Comparison of ENCODE assay signal across 14 cellular contexts in the genomic region with DNA sequence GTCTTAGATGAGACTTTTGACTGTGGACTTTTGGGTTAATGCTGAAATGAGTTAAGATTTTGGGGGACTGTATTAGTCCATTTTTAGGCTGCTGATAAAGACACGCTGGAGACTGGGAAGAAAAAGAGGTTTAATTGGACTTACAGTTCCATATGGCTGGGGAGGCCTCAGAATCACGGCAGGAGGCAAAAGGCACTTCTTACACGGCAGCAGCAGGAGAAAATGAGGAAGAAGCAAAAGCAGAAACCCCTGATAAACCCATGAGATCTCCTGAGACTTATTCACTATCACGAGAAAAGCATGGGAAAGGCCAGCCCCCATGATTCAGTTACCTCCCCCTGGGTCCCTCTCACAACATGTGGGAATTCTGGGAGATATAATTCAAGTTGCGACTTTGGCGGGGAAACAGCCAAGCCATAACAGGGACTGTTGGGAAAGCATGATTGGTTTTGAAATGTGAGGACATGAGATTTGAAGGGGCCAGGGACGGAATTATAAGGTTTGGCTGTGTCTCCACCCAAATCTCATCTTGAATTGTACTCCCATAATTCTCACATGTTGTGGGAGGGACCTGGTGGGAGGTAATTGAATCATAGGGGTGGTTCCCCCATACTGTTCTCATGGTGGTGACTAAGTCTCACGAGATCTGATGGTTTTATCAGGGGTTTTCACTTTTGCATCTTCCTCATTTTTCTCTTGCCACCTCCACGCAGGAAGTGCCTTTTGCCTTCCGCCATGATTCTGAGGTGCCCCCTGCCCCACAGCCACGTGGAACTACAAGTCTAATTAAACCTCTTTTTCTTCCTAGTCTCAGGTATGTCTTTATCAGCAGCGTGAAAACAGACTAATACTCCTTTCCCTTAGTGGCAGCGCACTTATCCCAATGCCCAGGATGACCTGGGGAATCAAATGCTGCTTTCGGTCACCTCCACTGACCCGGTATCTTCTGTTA. TPM values are rescaled to one million over a fixed set of nuclear protein-coding genes. Genes with fewer than 3 reads are reported as not detected.
DNase-seq lines count a peak whose midpoint lies in the region; ATAC-seq and TF ChIP-seq lines count a peak whose summit lies in the region.
"Not testable (repeated sequence)": the region's sequence is repeated elsewhere in the genome, so short reads cannot be mapped to it uniquely, and the experiment has no call there.
"Had no signal": no experiment of that assay in that cellular context is flagged by ENCODE, and none has a peak within 500 bp of the region (broad histone marks: within the 10 kb centered on the region; RNA-seq: fewer than 3 reads in every experiment).

No MANE protein-coding gene starts in this region.

- H3K9me3 Mint-ChIP-seq in activated B cell treated with CpG ODN at 0.5 μM for 24 hours; activated naive CD4-positive, alpha-beta T cell treated with anti-CD3 and anti-CD28 coated beads for 36 hours; effector memory CD8-positive, alpha-beta T cell; natural killer cell: not testable (repeated sequence)

- H3K4me3 Mint-ChIP-seq in T-helper 17 cell; activated naive CD4-positive, alpha-beta T cell treated with anti-CD3 and anti-CD28 coated beads for 36 hours; effector memory CD8-positive, alpha-beta T cell; natural killer cell: not testable (repeated sequence)
- H3K4me3 Mint-ChIP-seq in activated B cell treated with CpG ODN at 0.5 μM for 24 hours = peak overlapping the region; percentile 44

- H3K4me3 ChIP-seq in Karpas-422 (ENCODE audit: low read length) (peak overlapping the region; percentile 50), upper lobe of right lung (peak overlapping the region; percentile 14)

- H3K36me3 ChIP-seq in Karpas-422 (ENCODE audit: insufficient read depth, low read length); upper lobe of right lung: not testable (repeated sequence)

- not testable (repeated sequence) for ATAC-seq in T-helper 17 cell; effector memory CD8-positive, alpha-beta T cell (replicated peaks); natural killer cell; upper lobe of right lung
- peak; percentile 28 for ATAC-seq in activated B cell treated with CpG ODN at 0.5 μM for 24 hours (ENCODE audit: low read depth)

- H3K79me2 ChIP-seq in Karpas-422 (ENCODE audit: low read length) = not testable (repeated sequence)

- H3K27ac ChIP-seq in Karpas-422 (ENCODE audit: low read length) = 0 out of 2 replicates have a peak overlapping the region, but pooled peaks have one; percentile 26
- not testable (repeated sequence) for H3K27ac ChIP-seq in upper lobe of right lung

- POLR2A ChIA-PET in activated B cell treated with CpG ODN at 0.5 μM for 24 hours (lab: Charles Lee) = not testable (repeated sequence)

- DNase-seq in CD1c-positive myeloid dendritic cell (ENCODE audit: extremely low spot score) = peak; percentile 76
- DNase-seq in Karpas-422 = peak; percentile 76
- DNase-seq in T-helper 17 cell; activated B cell treated with CpG ODN at 0.5 μM for 24 hours; effector memory CD8-positive, alpha-beta T cell; natural killer cell; upper lobe of right lung: not testable (repeated sequence)
- peak; percentile 35 for DNase-seq in activated naive CD4-positive, alpha-beta T cell treated with anti-CD3 and anti-CD28 coated beads for 36 hours

- intact Hi-C loops in activated B cell treated with CpG ODN at 0.5 μM for 24 hours (cut with micrococcal nuclease); activated naive CD4-positive, alpha-beta T cell treated with anti-CD3 and anti-CD28 coated beads for 36 hours (cut with micrococcal nuclease); natural killer cell (cut with micrococcal nuclease); upper lobe of right lung (cut with DNase I): not testable (repeated sequence)

- H3K36me3 Mint-ChIP-seq in T-helper 17 cell (ENCODE audit: low read depth); activated B cell treated with CpG ODN at 0.5 μM for 24 hours (ENCODE audit: low read depth); activated naive CD4-positive, alpha-beta T cell treated with anti-CD3 and anti-CD28 coated beads for 36 hours (ENCODE audit: low read depth); natural killer cell: not testable (repeated sequence)
- H3K36me3 Mint-ChIP-seq in effector memory CD8-positive, alpha-beta T cell (ENCODE audit: insufficient read depth) = peaks cover 18% of the 10 kb centered on the region

- TF ChIP-seq CTCF in activated B cell treated with CpG ODN at 0.5 μM for 24 hours (IDR thresholded peaks at IDR 0.05); natural killer cell (IDR thresholded peaks at IDR 0.05); upper lobe of right lung (IDR thresholded peaks at IDR 0.05): not testable (repeated sequence)

- H3K9me2 ChIP-seq in Karpas-422 (replicated peaks; ENCODE audit: insufficient read depth, low read length) = not testable (repeated sequence)

- H3K27ac Mint-ChIP-seq in T-helper 17 cell (peak overlapping the region; percentile 19), activated B cell treated with CpG ODN at 0.5 μM for 24 hours (peak overlapping the region; percentile 24), natural killer cell (peak overlapping the region; percentile 32 to 53)
- not testable (repeated sequence) for H3K27ac Mint-ChIP-seq in activated naive CD4-positive, alpha-beta T cell treated with anti-CD3 and anti-CD28 coated beads for 36 hours
- H3K27ac Mint-ChIP-seq in effector memory CD8-positive, alpha-beta T cell = peak overlapping the region; percentile 2 to 56

- CTCF ChIA-PET in activated B cell treated with CpG ODN at 0.5 μM for 24 hours (lab: Charles Lee); activated naive CD4-positive, alpha-beta T cell treated with anti-CD3 and anti-CD28 coated beads for 36 hours (lab: Charles Lee): not testable (repeated sequence)

- H3K27me3 Mint-ChIP-seq in T-helper 17 cell; activated B cell treated with CpG ODN at 0.5 μM for 24 hours; activated naive CD4-positive, alpha-beta T cell treated with anti-CD3 and anti-CD28 coated beads for 36 hours (ENCODE audit: low read depth); effector memory CD8-positive, alpha-beta T cell; natural killer cell (ENCODE audit: low read depth in 2 of 2): not testable (repeated sequence)

- H2AFZ ChIP-seq in Karpas-422 (ENCODE audit: low read length) = not testable (repeated sequence)

- H3K4me2 ChIP-seq in Karpas-422 (ENCODE audit: low read depth, low read length, poor library complexity, severe bottlenecking) = peak overlapping the region; percentile 61

- peak overlapping the region; percentile 60 for H3K9ac ChIP-seq in Karpas-422 (ENCODE audit: low read length)

- H3K4me1 Mint-ChIP-seq in T-helper 17 cell = peaks cover 15% of the 10 kb centered on the region
- H3K4me1 Mint-ChIP-seq in activated B cell treated with CpG ODN at 0.5 μM for 24 hours = peaks cover 20% of the 10 kb centered on the region
- not testable (repeated sequence) for H3K4me1 Mint-ChIP-seq in activated naive CD4-positive, alpha-beta T cell treated with anti-CD3 and anti-CD28 coated beads for 36 hours (ENCODE audit: low read depth)
- H3K4me1 Mint-ChIP-seq in effector memory CD8-positive, alpha-beta T cell (ENCODE audit: low read depth in 2 of 2) = peaks cover 22 to 24% of the 10 kb centered on the region in 2 donors
- H3K4me1 Mint-ChIP-seq in natural killer cell = peaks cover 13 to 35% of the 10 kb centered on the region in 2 donors

- H3K27me3 ChIP-seq in Karpas-422 (ENCODE audit: low read length); upper lobe of right lung: not testable (repeated sequence)

- not testable (repeated sequence) for H3K9me3 ChIP-seq in Karpas-422 (ENCODE audit: low read length); T-helper 17 cell (ENCODE audit: control insufficient read depth, low read length, poor library complexity, severe bottlenecking); upper lobe of right lung

- peaks cover 33% of the 10 kb centered on the region for H3K4me1 ChIP-seq in Karpas-422 (ENCODE audit: low read length)
- H3K4me1 ChIP-seq in upper lobe of right lung = not testable (repeated sequence)

- H4K20me1 ChIP-seq in Karpas-422 (ENCODE audit: insufficient read depth, low read depth, low read length) = not testable (repeated sequence)

RNA-seq across cellular contexts. Expression of a gene that starts 35.5 kb away (rescaled TPM):
- 2.0 TPM in 2 replicates for total RNA-seq in Karpas-422 (2014; rRNA removed; shearing (Covaris generic); ENCODE audit: low replicate concordance)
- 10 to 100 TPM; 49.4 to 63.6 TPM for total RNA-seq in T-helper 17 cell
- total RNA-seq in activated B cell treated with CpG ODN at 0.5 μM for 24 hours = 5.9 and 6.1 TPM in 2 replicates
- total RNA-seq in activated naive CD4-positive, alpha-beta T cell treated with anti-CD3 and anti-CD28 coated beads for 36 hours = 1 to 10 TPM; 5.3 to 6.2 TPM
- 100 to 1,000 TPM in 2 of 3 donors, 10 to 100 TPM in 1; 85.4 to 107 (median 104) TPM for total RNA-seq in natural killer cell
- 16.6 TPM for total RNA-seq in upper lobe of right lung

RNA-seq across cellular contexts. Expression of a gene that starts 35.8 kb away (rescaled TPM):
- 0.67 TPM in 1 of 2 replicates, not detected in the other for total RNA-seq in Karpas-422 (2014; rRNA removed; shearing (Covaris generic); ENCODE audit: low replicate concordance)
- under 1 TPM; 0.32 to 0.63 TPM for total RNA-seq in T-helper 17 cell
- not detected in 2 replicates for total RNA-seq in activated B cell treated with CpG ODN at 0.5 μM for 24 hours
- not detected for total RNA-seq in activated naive CD4-positive, alpha-beta T cell treated with anti-CD3 and anti-CD28 coated beads for 36 hours
- not detected for total RNA-seq in natural killer cell
- total RNA-seq in upper lobe of right lung = not detected
- total RNA-seq: A172, Calu3, Daoy, H1, HFFc6, HT1080 had no signal
